21 cellular contexts compared by ENCODE assay signal in the genomic region with DNA sequence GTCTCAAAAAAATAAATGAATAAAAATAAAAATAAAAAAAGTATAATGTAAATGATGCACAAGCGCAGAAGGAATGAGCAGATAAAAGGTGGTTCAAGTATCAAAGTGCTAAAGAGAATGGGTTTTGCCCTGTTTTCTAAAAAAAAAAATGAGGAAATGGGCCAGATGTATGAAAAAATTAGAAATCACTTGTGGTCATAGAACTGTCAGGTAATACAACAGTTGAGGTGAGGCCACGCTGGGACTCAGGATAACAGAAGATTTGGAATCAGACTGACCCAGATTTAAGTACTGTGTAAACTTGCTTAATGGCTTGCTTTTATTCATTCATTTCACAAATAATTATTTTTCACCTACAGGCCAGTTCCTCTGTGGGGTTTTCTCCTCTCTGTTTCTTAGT.
"Had no signal": no experiment of that assay in that cellular context is flagged by ENCODE, and none has a peak within 500 bp of the region (broad histone marks: within the 10 kb centered on the region; RNA-seq: fewer than 3 reads in every experiment).

No MANE protein-coding gene starts in this region.

- H3K4me3 ChIP-seq: coronary artery, dorsolateral prefrontal cortex, heart left ventricle, left ventricle myocardium inferior, lower lobe of right lung, sigmoid colon, skin epidermis, stomach, thoracic aorta, transverse colon had no signal

- H3K27me3 ChIP-seq: dorsolateral prefrontal cortex, heart left ventricle, neutrophil, sigmoid colon, stomach, transverse colon had no signal

- H3K9me3 ChIP-seq: heart left ventricle, left ventricle myocardium inferior, lower lobe of right lung, neutrophil, sigmoid colon, stomach, thoracic aorta, transverse colon had no signal

- ATAC-seq: esophagus mucosa, heart left ventricle, lower lobe of right lung had no signal

- FAIRE-seq: frontal cortex had no signal

- H3K27ac ChIP-seq: coronary artery, heart left ventricle, left ventricle myocardium inferior, lower lobe of right lung, neutrophil, sigmoid colon, skin epidermis, stomach, thoracic aorta, transverse colon had no signal

- DNase-seq: dorsolateral prefrontal cortex; effector CD8-positive, alpha-beta T cell; heart left ventricle; islet precursor cell; left ventricle myocardium inferior; lower lobe of right lung; mesenchymal stem cell; midbrain; sigmoid colon; stimulated activated CD4-positive, alpha-beta T cell treated with anti-CD3 and anti-CD28 coated beads, Interleukin-2, amount 100 ng/mL, for 24 hours; stimulated activated CD4-positive, alpha-beta T cell treated with anti-CD3 and anti-CD28 coated beads, Interleukin-4, amount 100 ng/mL, for 4 hours; stimulated activated naive CD4-positive, alpha-beta T cell; stomach; substantia nigra; transverse colon had no signal

- H3K36me3 ChIP-seq: heart left ventricle, left ventricle myocardium inferior, lower lobe of right lung, neutrophil, sigmoid colon, stomach, thoracic aorta, transverse colon had no signal
